Comparison of ENCODE assay signal across 12 cellular contexts in genomic region chr2:173298536-173299097, GRCh38.
"Had no signal": no experiment of that assay in that cellular context is flagged by ENCODE, and none has a peak within 500 bp of the region (broad histone marks: within the 10 kb centered on the region; RNA-seq: fewer than 3 reads in every experiment).

No MANE protein-coding gene starts in this region.

- H3K4me1 Mint-ChIP-seq: mesothelial cell of epicardium had no signal

- H3K36me3 ChIP-seq: pancreas, suprapubic skin, upper lobe of left lung had no signal

- H3K27ac Mint-ChIP-seq: activated naive CD4-positive, alpha-beta T cell treated with anti-CD3 and anti-CD28 coated beads, Interleukin-2, amount 50 U/mL, for 72 hours; mesothelial cell of epicardium had no signal

- H3K4me1 ChIP-seq: pancreas, suprapubic skin, upper lobe of left lung had no signal

- ATAC-seq: activated naive CD4-positive, alpha-beta T cell treated with anti-CD3 and anti-CD28 coated beads, Interleukin-2, amount 50 U/mL, for 72 hours; pancreas; stimulated activated naive CD8-positive, alpha-beta T cell treated with anti-CD3 and anti-CD28 coated beads, Interleukin-15, Interleukin-2, amounts not matched to agents 100 U/mL and 50 U/mL, for 24 hours had no signal

- DNase-seq: activated effector memory CD4-positive, alpha-beta T cell treated with Interleukin-2 at 50 U/mL for 16 hours; activated T-cell treated with anti-CD3 and anti-CD28 coated beads, Interleukin-2, amount 50 U/mL, for 1 hour; anterior cingulate cortex; hippocampal formation; pancreas; stimulated activated CD4-positive, alpha-beta T cell treated with anti-CD3 and anti-CD28 coated beads, Interleukin-4, amount 100 ng/mL, for 1 hour; stimulated activated CD8-positive, alpha-beta memory T cell treated with anti-CD3 and anti-CD28 coated beads, Interleukin-4, amount 100 ng/mL, for 48 hours; stimulated activated naive CD8-positive, alpha-beta T cell treated with anti-CD3 and anti-CD28 coated beads, Interleukin-15, Interleukin-2, amounts not matched to agents 100 U/mL and 50 U/mL, for 24 hours; upper lobe of left lung had no signal

- H3K27ac ChIP-seq: pancreas, suprapubic skin, upper lobe of left lung had no signal

- H3K9me3 ChIP-seq: pancreas had no signal

- H3K4me3 ChIP-seq: pancreas, suprapubic skin, upper lobe of left lung had no signal

- H3K27me3 ChIP-seq: pancreas, suprapubic skin, upper lobe of left lung had no signal

- H3K4me3 Mint-ChIP-seq: mesothelial cell of epicardium had no signal
